26 cellular contexts compared by ENCODE assay signal in the genomic region with DNA sequence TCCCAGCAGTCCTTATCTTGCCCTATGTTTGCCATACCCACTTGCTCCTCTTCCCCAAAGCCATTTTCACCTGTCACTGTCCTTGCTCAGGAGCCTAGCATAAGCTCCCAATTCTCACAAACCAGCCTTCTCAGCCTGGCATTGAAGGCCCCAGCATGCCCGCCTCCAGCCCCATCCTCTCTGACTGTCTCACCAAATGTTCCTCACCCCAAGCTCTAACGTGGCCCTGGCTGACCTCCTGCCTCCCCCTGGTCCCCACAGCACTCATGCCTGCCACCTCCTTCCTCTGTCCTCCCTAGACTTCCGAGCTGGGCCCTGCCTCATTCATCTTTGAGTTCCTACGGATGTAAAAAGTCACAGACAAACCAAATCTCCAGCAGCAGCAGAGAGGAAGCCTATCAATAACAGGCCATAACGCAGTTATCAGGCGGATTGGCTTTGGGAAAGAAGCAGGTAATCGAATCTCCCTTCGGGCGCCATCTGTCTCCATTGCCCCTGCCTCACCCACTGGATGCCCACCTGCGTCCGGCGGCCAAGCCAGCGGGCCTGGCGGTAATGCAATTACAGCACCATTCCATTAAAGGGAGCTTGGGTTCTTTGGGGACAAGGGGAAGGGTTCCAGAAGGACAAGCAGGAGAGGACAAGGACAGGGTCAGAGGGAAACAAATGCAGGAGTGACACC.
DNase-seq lines count a peak whose midpoint lies in the region; ATAC-seq, FAIRE-seq and TF ChIP-seq lines count a peak whose summit lies in the region.
"Had no signal": no experiment of that assay in that cellular context is flagged by ENCODE, and none has a peak within 500 bp of the region (broad histone marks: within the 10 kb centered on the region; RNA-seq: fewer than 3 reads in every experiment).

No MANE protein-coding gene starts in this region.

- no peaks in the 10 kb centered on the region for H3K36me3 Mint-ChIP-seq in activated CD8-positive, alpha-beta memory T cell treated with anti-CD3 and anti-CD28 coated beads, Interleukin-2, amount 10 ng/mL, durations not matched to agents 7 days and 5 days

- no peaks in the 10 kb centered on the region for H3K4me1 Mint-ChIP-seq in activated CD8-positive, alpha-beta memory T cell treated with anti-CD3 and anti-CD28 coated beads, Interleukin-2, amount 10 ng/mL, durations not matched to agents 7 days and 5 days

- 83 to 93% (median 91%) methylated on average over 14 of the region's 14 CpGs for WGBS in spleen, 5 donors

- CTCF ChIA-PET in activated CD8-positive, alpha-beta memory T cell treated with anti-CD3 and anti-CD28 coated beads, Interleukin-2, amount 10 ng/mL, durations not matched to agents 7 days and 5 days (lab: Charles Lee), result interaction anchor here (1.4 kb wide), 1 partner anchor 19 kb away, joined by 3 read pairs; no protein-coding TSS in a partner anchor
- CTCF ChIA-PET in PC-3 (lab: Charles Lee), result no interaction called here

- H2AFZ ChIP-seq in PC-3 (ENCODE audit: low read length), result peak overlapping the region; percentile 68
- H2AFZ ChIP-seq: parathyroid adenoma had no signal

- TF ChIP-seq POLR2A in spleen (IDR thresholded peaks at IDR 0.05), result no peak

- H4K20me1 ChIP-seq in PC-3 (ENCODE audit: low read length), result no peaks in the 10 kb centered on the region

- intact Hi-C loops in PC-3 (cut with micrococcal nuclease) (no loop called here), kidney (cut with DNase I) (no loop called here), spleen (cut with DNase I; ENCODE audit: low total_unique reads) (no loop called here)

- no peaks in the 10 kb centered on the region for H3K9me3 Mint-ChIP-seq in activated CD8-positive, alpha-beta memory T cell treated with anti-CD3 and anti-CD28 coated beads, Interleukin-2, amount 10 ng/mL, durations not matched to agents 7 days and 5 days (ENCODE audit: low read depth)
- H3K9me3 Mint-ChIP-seq: stimulated activated naive CD8-positive, alpha-beta T cell treated with anti-CD3 and anti-CD28 coated beads, Interleukin-15, Interleukin-2, amounts not matched to agents 100 ng/mL and 50 ng/mL, for 24 hours had no signal

- FAIRE-seq in kidney (lab: Jason Lieb, UNC), result no peak
- FAIRE-seq: G401.6 had no signal

- H3K4me3 Mint-ChIP-seq in activated CD8-positive, alpha-beta memory T cell treated with anti-CD3 and anti-CD28 coated beads, Interleukin-2, amount 10 ng/mL, durations not matched to agents 7 days and 5 days, result no peak overlapping the region
- H3K4me3 Mint-ChIP-seq: naive thymus-derived CD4-positive, alpha-beta T cell; stimulated activated naive CD8-positive, alpha-beta T cell treated with anti-CD3 and anti-CD28 coated beads, Interleukin-15, Interleukin-2, amounts not matched to agents 100 ng/mL and 50 ng/mL, for 24 hours had no signal

- DNase-seq in activated CD8-positive, alpha-beta memory T cell treated with anti-CD3 and anti-CD28 coated beads, Interleukin-2, amount 10 ng/mL, durations not matched to agents 7 days and 5 days, result no peak
- no peak for DNase-seq in activated CD8-positive, alpha-beta memory T cell treated with anti-CD3 and anti-CD28 coated beads for 24 hours
- DNase-seq in PC-3, result no peak
- DNase-seq in kidney, result peak; percentile 35
- DNase-seq in spleen, result peak; percentile 40
- DNase-seq in NCI-H2171 (lab: John Stamatoyannopoulos, UW), result no peak
- no peak for DNase-seq in T1000 (lab: John Stamatoyannopoulos, UW)
- DNase-seq: 8988T; activated CD4-positive, alpha-beta T cell treated with anti-CD3 and anti-CD28 coated beads, Interleukin-2, amount 50 U/mL, for 48 hours; AML-193; left colon; naive thymus-derived CD4-positive, alpha-beta T cell; NCI-H1105 treated with DMSO at 0.1 percent for 48 hours; NCI-H2029 treated with DMSO at 0.1 percent for 48 hours; NCI-H345; NCI-H82; stimulated activated CD4-positive, alpha-beta T cell treated with anti-CD3 and anti-CD28 coated beads, Interleukin-4, amount 100 ng/mL, for 4 hours; T-helper 9 cell had no signal

- no peak overlapping the region for H3K4me3 ChIP-seq in PC-3 (ENCODE audit: low read length)
- H3K4me3 ChIP-seq in kidney (ENCODE audit: low read length in 2 of 2), result no peak overlapping the region
- no peak overlapping the region for H3K4me3 ChIP-seq in spleen
- H3K4me3 ChIP-seq: cardiac muscle cell, tibial artery had no signal

- peaks cover 13% of the 10 kb centered on the region for H3K27me3 Mint-ChIP-seq in activated CD8-positive, alpha-beta memory T cell treated with anti-CD3 and anti-CD28 coated beads, Interleukin-2, amount 10 ng/mL, durations not matched to agents 7 days and 5 days

- H3F3A ChIP-seq in PC-3 (ENCODE audit: low read length, unreplicated experiment), result no peaks in the 10 kb centered on the region

- peak overlapping the region; percentile 32; the same call in 1 of the 2 replicates for H3K27ac ChIP-seq in PC-3 (ENCODE audit: low read length)
- no peak overlapping the region for H3K27ac ChIP-seq in kidney (ENCODE audit: low read depth in 2 of 2, low read length in 2 of 2)
- no peak overlapping the region for H3K27ac ChIP-seq in spleen
- H3K27ac ChIP-seq: cardiac muscle cell, epithelial cell of prostate, parathyroid adenoma, tibial artery had no signal

- BruUV-seq in PC-3 (replicated peaks; lab: Mats Ljungman, UMichigan), result no TSS peak

- H3K9ac ChIP-seq in PC-3 (ENCODE audit: low read length) (no peak overlapping the region), kidney (ENCODE audit: low read length in 2 of 2) (no peak overlapping the region)
- H3K9ac ChIP-seq: parathyroid adenoma had no signal

- H3K9me3 ChIP-seq in PC-3 (ENCODE audit: low read length) (no peaks in the 10 kb centered on the region), kidney (ENCODE audit: control insufficient read depth in 1 of 2, low read length in 2 of 2) (no peaks in the 10 kb centered on the region), spleen (no peaks in the 10 kb centered on the region)

- POLR2A ChIA-PET in PC-3 (lab: Charles Lee; ENCODE audit: unreplicated experiment), result no interaction called here

- TF ChIP-seq CTCF in PC-3 (conservative IDR thresholded peaks at IDR 0.05; ENCODE audit: low read depth, low read length) (no peak), kidney (IDR thresholded peaks at IDR 0.05; ENCODE audit: borderline replicate concordance, extremely low read depth, insufficient read depth) (no peak), spleen (IDR thresholded peaks at IDR 0.05 in 8 of 11, conservative IDR thresholded peaks at IDR 0.05 in 3 of 11) (no peak)

- H3K4me1 ChIP-seq in PC-3 (ENCODE audit: insufficient read depth, low read length) (peaks cover 11% of the 10 kb centered on the region), kidney (ENCODE audit: control insufficient read depth in 1 of 2, insufficient read depth in 1 of 2, low read depth in 1 of 2, low read length in 2 of 2) (no peaks in the 10 kb centered on the region), spleen (no peaks in the 10 kb centered on the region)
- H3K4me1 ChIP-seq: parathyroid adenoma, tibial artery had no signal

- H3K27ac Mint-ChIP-seq in activated CD8-positive, alpha-beta memory T cell treated with anti-CD3 and anti-CD28 coated beads, Interleukin-2, amount 10 ng/mL, durations not matched to agents 7 days and 5 days, result peak overlapping the region; percentile 1
- H3K27ac Mint-ChIP-seq: stimulated activated naive CD8-positive, alpha-beta T cell treated with anti-CD3 and anti-CD28 coated beads, Interleukin-15, Interleukin-2, amounts not matched to agents 100 ng/mL and 50 ng/mL, for 24 hours had no signal

- no peak for ATAC-seq in activated CD8-positive, alpha-beta memory T cell treated with anti-CD3 and anti-CD28 coated beads, Interleukin-2, amount 10 ng/mL, durations not matched to agents 7 days and 5 days
- ATAC-seq in PC-3, result no peak
- no peak for ATAC-seq in GM21723 (IDR thresholded peaks at IDR 0.05; ENCODE audit: unreplicated experiment)
- ATAC-seq: left colon, right cardiac atrium had no signal

- H3K27me3 ChIP-seq in PC-3 (ENCODE audit: low read length) (no peaks in the 10 kb centered on the region), spleen (replicated peaks in 1 of 7) (peaks cover 0 to 14% (median 0%) of the 10 kb centered on the region in 7 donors)
- H3K27me3 ChIP-seq: cardiac muscle cell had no signal

- H3K36me3 ChIP-seq in PC-3 (ENCODE audit: low read depth, low read length), result no peaks in the 10 kb centered on the region
- H3K36me3 ChIP-seq in kidney (ENCODE audit: control insufficient read depth in 1 of 2, insufficient read depth in 2 of 2, low read length in 2 of 2), result no peaks in the 10 kb centered on the region
- H3K36me3 ChIP-seq in spleen, result no peaks in the 10 kb centered on the region
- H3K36me3 ChIP-seq: cardiac muscle cell, tibial artery had no signal

- peak overlapping the region; percentile 24; the same call in 1 of the 2 replicates for H3K4me2 ChIP-seq in PC-3 (ENCODE audit: low read length)

- H3K79me2 ChIP-seq in PC-3 (ENCODE audit: low read length), result no peaks in the 10 kb centered on the region
- H3K79me2 ChIP-seq: parathyroid adenoma had no signal

- no peaks in the 10 kb centered on the region for H3K9me2 ChIP-seq in PC-3 (replicated peaks; ENCODE audit: low read length)

Comparison
In these comparisons a context has a peak if more than half of its experiments do, and no peak if none do; other contexts are left out.
1. DNase-seq: peak in kidney (single experiment) and spleen (single experiment); none in activated CD8-positive, alpha-beta memory T cell treated with anti-CD3 and anti-CD28 coated beads, Interleukin-2, amount 10 ng/mL, durations not matched to agents 7 days and 5 days (single experiment), activated CD8-positive, alpha-beta memory T cell treated with anti-CD3 and anti-CD28 coated beads for 24 hours (single experiment), PC-3 (single experiment), NCI-H2171 (single experiment) and T1000 (single experiment).